ENCODE assay signal across 17 cellular contexts in the genomic region with DNA sequence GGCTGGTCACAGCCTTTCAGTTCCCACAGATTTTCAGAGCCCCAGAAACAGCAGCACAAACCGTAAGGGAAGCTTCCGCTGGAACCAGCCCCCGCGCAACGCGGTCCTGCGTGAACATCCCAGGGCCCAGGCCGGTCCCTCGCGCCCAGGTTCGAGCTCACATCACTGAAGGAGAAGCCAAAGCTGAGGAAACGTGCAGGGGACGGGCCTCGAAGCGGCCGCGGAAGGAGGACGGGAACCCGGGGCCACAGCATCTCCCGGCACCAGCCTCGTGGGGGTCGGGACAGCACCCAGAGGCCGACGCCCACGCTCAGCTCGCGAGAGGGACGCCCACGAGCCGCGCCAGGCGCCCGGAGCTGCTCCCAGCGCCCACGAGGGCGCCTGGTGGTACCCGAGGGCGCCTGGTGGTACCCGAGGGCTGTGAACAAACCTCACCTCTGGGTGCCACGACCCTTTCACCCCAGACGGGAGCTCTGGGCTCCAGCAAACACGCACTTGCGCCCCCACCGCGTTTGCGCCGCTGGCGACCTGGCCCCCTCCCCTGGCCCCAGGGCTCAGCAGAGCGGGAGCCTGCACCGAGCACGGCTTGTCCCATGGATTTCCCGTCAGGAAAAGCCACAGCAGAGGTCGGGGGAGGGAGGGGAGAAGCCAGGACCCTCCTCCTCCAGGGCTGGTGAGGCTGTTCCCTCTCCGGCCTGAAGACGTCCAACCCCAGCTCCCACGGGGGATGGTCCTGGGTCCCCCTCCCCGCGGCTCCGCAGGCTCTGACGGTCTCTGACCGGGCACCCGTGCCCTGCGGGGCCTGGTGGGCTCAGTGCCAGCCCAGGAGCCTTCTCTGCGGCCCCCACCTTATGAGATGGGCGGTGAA. TPM values are rescaled to one million over a fixed set of nuclear protein-coding genes. Genes with fewer than 3 reads are reported as not detected.
DNase-seq lines count a peak whose midpoint lies in the region; ATAC-seq and TF ChIP-seq lines count a peak whose summit lies in the region.
"Had no signal": no experiment of that assay in that cellular context is flagged by ENCODE, and none has a peak within 500 bp of the region (broad histone marks: within the 10 kb centered on the region; RNA-seq: fewer than 3 reads in every experiment).

No MANE protein-coding gene starts in this region.

- H3K36me3 Mint-ChIP-seq in GM23338 (ENCODE audit: low read depth), result no peaks in the 10 kb centered on the region
- H3K36me3 Mint-ChIP-seq in HFFc6 (ENCODE audit: low read depth), result no peaks in the 10 kb centered on the region

- no peak overlapping the region for H3K56ac ChIP-seq in mesendoderm (ENCODE audit: low read length)

- H2BK5ac ChIP-seq in mesendoderm (ENCODE audit: low read length), result no peak overlapping the region

- no peak overlapping the region for H3K4me2 ChIP-seq in GM23338
- H3K4me2 ChIP-seq in mesendoderm (ENCODE audit: low read length), result no peak overlapping the region

- H3K79me2 ChIP-seq in GM23338 (replicated peaks; ENCODE audit: insufficient read depth) (no peaks in the 10 kb centered on the region), mesendoderm (ENCODE audit: control insufficient read depth, insufficient read depth, low read length) (no peaks in the 10 kb centered on the region)

- DNase-seq in GM23338 (ENCODE audit: low spot score) (no peak), colonic mucosa (no peak), left kidney (ENCODE audit: low read depth, low spot score) (peak; percentile 77), sigmoid colon (no peak), HFFc6 (no peak), cerebellar cortex (ENCODE audit: low spot score) (no peak), NCI-H128 (lab: John Stamatoyannopoulos, UW; ENCODE audit: unreplicated experiment) (no peak), mesendoderm (no peak)
- DNase-seq: activated T-cell treated with anti-CD3 and anti-CD28 coated beads, Interleukin-2, amount 50 U/mL, for 24 hours; KBM-7; NCI-H1417 treated with DMSO at 0.1 percent for 48 hours; NCI-H524 treated with DMSO at 0.1 percent for 48 hours; stimulated activated naive CD8-positive, alpha-beta T cell treated with anti-CD3 and anti-CD28 coated beads, Interleukin-15, Interleukin-2, amounts not matched to agents 100 U/mL and 50 U/mL, for 24 hours had no signal

- H2BK15ac ChIP-seq in mesendoderm (replicated peaks; ENCODE audit: low read depth), result no peak overlapping the region

- no peak for TF ChIP-seq POLR2A in sigmoid colon (IDR thresholded peaks at IDR 0.05)

- H3K27me3 Mint-ChIP-seq in GM23338 (ENCODE audit: insufficient read depth, low read depth, poor library complexity), result peaks cover 70% of the 10 kb centered on the region
- H3K27me3 Mint-ChIP-seq in HFFc6 (ENCODE audit: insufficient read depth), result peaks cover 32% of the 10 kb centered on the region

- H3K4me3 ChIP-seq in GM23338 (no peak overlapping the region), colonic mucosa (peak overlapping the region; percentile 4), sigmoid colon (peak overlapping the region in 3 of 4 donors; percentile 11 to 34 (median 25)), mesendoderm (ENCODE audit: low read length) (no peak overlapping the region)

- ATAC-seq in GM23338, result peak; percentile 8
- ATAC-seq: stimulated activated naive CD8-positive, alpha-beta T cell treated with anti-CD3 and anti-CD28 coated beads, Interleukin-15, Interleukin-2, amounts not matched to agents 100 U/mL and 50 U/mL, for 24 hours had no signal

- no peaks in the 10 kb centered on the region for H3K79me1 ChIP-seq in mesendoderm (ENCODE audit: low read length)

- peaks cover 12% of the 10 kb centered on the region for H3K4me1 Mint-ChIP-seq in GM23338
- H3K4me1 Mint-ChIP-seq in HFFc6 (ENCODE audit: low read depth), result peaks cover 5% of the 10 kb centered on the region; the same call in 1 of the 2 replicates

- no peaks in the 10 kb centered on the region for H3K9me3 Mint-ChIP-seq in GM23338
- no peaks in the 10 kb centered on the region for H3K9me3 Mint-ChIP-seq in HFFc6
- H3K9me3 Mint-ChIP-seq: activated T-cell treated with anti-CD3 and anti-CD28 coated beads, Interleukin-2, amount 50 U/mL, for 24 hours; T-helper 1 cell treated with Interleukin-12 subunit alpha and Interleukin-12 subunit beta and Interleukin-4 antibody, amounts not matched to agents 30 μg/mL and 1 μg/mL, for 36 hours had no signal

- H3K27ac Mint-ChIP-seq in GM23338 (no peak overlapping the region), HFFc6 (no peak overlapping the region)
- H3K27ac Mint-ChIP-seq: activated T-cell treated with anti-CD3 and anti-CD28 coated beads, Interleukin-2, amount 50 U/mL, for 24 hours; T-helper 1 cell treated with Interleukin-12 subunit alpha and Interleukin-12 subunit beta and Interleukin-4 antibody, amounts not matched to agents 30 μg/mL and 1 μg/mL, for 36 hours had no signal

- H2BK120ac ChIP-seq in mesendoderm (ENCODE audit: low read depth, low read length), result no peak overlapping the region

- H3K23ac ChIP-seq in mesendoderm (ENCODE audit: low read length), result no peak overlapping the region

- H4K20me1 ChIP-seq in GM23338 (replicated peaks; ENCODE audit: insufficient read depth), result no peaks in the 10 kb centered on the region

- intact Hi-C loops in colonic mucosa (cut with DNase I), result no loop called here
- intact Hi-C loops in sigmoid colon (cut with DNase I), result no loop called here

- no peak overlapping the region for H4K5ac ChIP-seq in mesendoderm (ENCODE audit: low read length)

- H3K9ac ChIP-seq in colonic mucosa (ENCODE audit: low read depth in 2 of 2, low read length in 2 of 2) (peak overlapping the region; percentile 14 to 47), mesendoderm (ENCODE audit: low read length) (no peak overlapping the region)

- no peak overlapping the region for H3K18ac ChIP-seq in mesendoderm (ENCODE audit: low read length)

- H3K4ac ChIP-seq in mesendoderm (ENCODE audit: low read depth, low read length), result no peak overlapping the region

- H2AFZ ChIP-seq in GM23338, result 0 out of 2 replicates have a peak overlapping the region, but pooled peaks have one; percentile 47

- H3K4me1 ChIP-seq in GM23338 (ENCODE audit: insufficient read depth) (peaks cover 3% of the 10 kb centered on the region; the same call in 1 of the 2 replicates), colonic mucosa (peaks cover 9% of the 10 kb centered on the region), sigmoid colon (peaks cover 0 to 25% (median 12%) of the 10 kb centered on the region in 4 donors), mesendoderm (ENCODE audit: control insufficient read depth, low read depth, low read length) (no peaks in the 10 kb centered on the region)

- H3K27me3 ChIP-seq in GM23338 (ENCODE audit: insufficient read depth) (peaks cover 71% of the 10 kb centered on the region), colonic mucosa (peaks cover 43% of the 10 kb centered on the region), sigmoid colon (peaks cover 13 to 61% (median 47%) of the 10 kb centered on the region in 3 donors), mesendoderm (ENCODE audit: insufficient read depth, low read length, poor library complexity) (no peaks in the 10 kb centered on the region)

- WGBS in sigmoid colon, 2 donors, result 26 to 45% methylated on average over 65 of the region's 65 CpGs
- no CpG with 5 or more reads among the region's 65 CpGs for WGBS in mesendoderm (ENCODE audit: extremely low coverage, insufficient coverage, low lambda C conversion rate)

- peaks cover 20% of the 10 kb centered on the region; the same call in 1 of the 2 replicates for H3F3A ChIP-seq in GM23338 (replicated peaks; ENCODE audit: low read depth)

- no peak overlapping the region for H3K4me3 Mint-ChIP-seq in GM23338
- H3K4me3 Mint-ChIP-seq in HFFc6, result no peak overlapping the region
- H3K4me3 Mint-ChIP-seq: activated T-cell treated with anti-CD3 and anti-CD28 coated beads, Interleukin-2, amount 50 U/mL, for 24 hours; T-helper 1 cell treated with Interleukin-12 subunit alpha and Interleukin-12 subunit beta and Interleukin-4 antibody, amounts not matched to agents 30 μg/mL and 1 μg/mL, for 36 hours had no signal

- H3K9me2 ChIP-seq in GM23338 (ENCODE audit: insufficient read depth), result no peaks in the 10 kb centered on the region

- H2AK5ac ChIP-seq in mesendoderm (ENCODE audit: low read length), result no peak overlapping the region

- TF ChIP-seq EP300 in sigmoid colon (IDR thresholded peaks at IDR 0.05), result no peak

- H3K27ac ChIP-seq in GM23338 (ENCODE audit: low read depth), result no peak overlapping the region
- H3K27ac ChIP-seq in colonic mucosa, result no peak overlapping the region
- H3K27ac ChIP-seq in sigmoid colon, result peak overlapping the region in 3 of 4 donors; percentile 2 to 55 (median 39)
- H3K27ac ChIP-seq in mesendoderm (ENCODE audit: low read depth, low read length), result no peak overlapping the region

- no peaks in the 10 kb centered on the region for H3K9me3 ChIP-seq in colonic mucosa
- H3K9me3 ChIP-seq in sigmoid colon, result no peaks in the 10 kb centered on the region

- no peak overlapping the region for H4K8ac ChIP-seq in mesendoderm (ENCODE audit: low read depth, low read length)

- TF ChIP-seq CTCF in GM23338 (conservative IDR thresholded peaks at IDR 0.05; ENCODE audit: low read depth in 2 of 2), result no peak
- TF ChIP-seq CTCF in colonic mucosa (IDR thresholded peaks at IDR 0.05), result no peak
- TF ChIP-seq CTCF in sigmoid colon (IDR thresholded peaks at IDR 0.05), result no peak
- TF ChIP-seq CTCF in HFFc6 (IDR thresholded peaks at IDR 0.05), result no peak

- no peaks in the 10 kb centered on the region for H3K36me3 ChIP-seq in GM23338 (ENCODE audit: insufficient read depth)
- no peaks in the 10 kb centered on the region for H3K36me3 ChIP-seq in colonic mucosa
- no peaks in the 10 kb centered on the region for H3K36me3 ChIP-seq in sigmoid colon
- no peaks in the 10 kb centered on the region for H3K36me3 ChIP-seq in mesendoderm (ENCODE audit: control insufficient read depth, insufficient read depth, low read length)

TF ChIP-seq in GM23338, 12 proteins besides CTCF, POLR2A, EP300 and RAD21 (continues in another document):
- no peak for TF ChIP-seq STAT1 (IDR thresholded peaks at IDR 0.05; ENCODE audit: unreplicated experiment)

RNA-seq across cellular contexts. Expression of a gene that starts 6.9 kb away (rescaled TPM):
- total RNA-seq in GM23338 (2014; rRNA removed; shearing (Covaris generic)), result 1.7 TPM in 1 of 2 replicates, not detected in the other
- polyA plus RNA-seq in GM23338 (2016; fragmentation: Nextera tagmentation; extraction: Ambion mirVana), result not detected in 2 replicates
- under 1 TPM in 1 of 2 donors, not detected in 1; 0.47 TPM for total RNA-seq in colonic mucosa
- total RNA-seq in sigmoid colon, result 1 to 10 TPM in 1 of 4 donors, under 1 TPM in 1, not detected in 2; 0.49 to 1.4 TPM
- polyA plus RNA-seq in sigmoid colon, result under 1 TPM in 1 of 3 donors, not detected in 2; 0.55 TPM
- total RNA-seq in HFFc6 (2021; fragmentation: NEBNext Ultra II Directional; extraction: Animal tissue kit (Norgen Biotek cat#: 25700)), result under 1 TPM; 0.23 to 1.00 (median 0.52) TPM
- not detected for polyA plus RNA-seq in mesendoderm (2013, experiment 1 of 2)
- not detected for polyA plus RNA-seq in mesendoderm (2013, experiment 2 of 2)
- total RNA-seq: G401, myocyte, RPMI7951 had no signal

RNA-seq across cellular contexts. Expression of a gene that starts 15.1 kb away (rescaled TPM):
- total RNA-seq in GM23338 (2014; rRNA removed; shearing (Covaris generic)), result 1.7 and 3.0 TPM in 2 replicates
- polyA plus RNA-seq in GM23338 (2016; fragmentation: Nextera tagmentation; extraction: Ambion mirVana) (1.1 and 2.3 TPM in 2 replicates), sigmoid colon (under 1 TPM in 2 of 3 donors, not detected in 1; 0.36 to 0.60 TPM)
- total RNA-seq in colonic mucosa (under 1 TPM in 1 of 2 donors, not detected in 1; 0.24 TPM), sigmoid colon (1 to 10 TPM in 1 of 4 donors, under 1 TPM in 2, not detected in 1; 0.16 to 1.4 (median 0.36) TPM)
- not detected for total RNA-seq in HFFc6 (2021; fragmentation: NEBNext Ultra II Directional; extraction: Animal tissue kit (Norgen Biotek cat#: 25700))
- polyA plus RNA-seq in mesendoderm (2013, experiment 1 of 2), result 0.24 TPM
- 0.24 TPM for polyA plus RNA-seq in mesendoderm (2013, experiment 2 of 2)
- total RNA-seq: myocyte, RPMI7951 had no signal

Comparison
In these comparisons a context has a peak if more than half of its experiments do, and no peak if none do; other contexts are left out.
1. H3K27ac ChIP-seq: peak in sigmoid colon (3 of 4); none in GM23338 (single experiment), colonic mucosa (single experiment) and mesendoderm (single experiment).
2. H3K4me3 ChIP-seq: peak in colonic mucosa (single experiment) and sigmoid colon (3 of 4); none in GM23338 (single experiment) and mesendoderm (single experiment).